Comparison of ENCODE assay signal across 17 cellular contexts in the genomic region with DNA sequence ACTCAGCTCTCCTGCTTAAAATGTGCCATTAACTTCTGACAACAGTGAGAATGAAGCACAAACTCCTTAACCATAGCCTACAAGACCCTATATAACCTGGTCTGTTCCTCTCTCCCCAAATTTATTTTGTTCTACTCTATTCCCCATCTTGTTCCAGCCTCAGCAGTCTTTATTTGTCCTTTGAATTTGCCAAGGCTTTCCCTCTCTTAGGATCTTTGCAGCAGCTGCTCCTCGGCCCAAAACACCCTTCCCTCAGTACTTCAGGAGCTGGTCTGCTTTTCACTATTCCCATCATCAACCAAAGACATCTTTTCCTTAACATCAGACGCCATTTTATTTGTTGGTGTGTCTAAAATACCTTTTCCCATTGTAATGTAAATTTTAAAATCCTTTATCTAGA. TPM values are rescaled to one million over a fixed set of nuclear protein-coding genes. Genes with fewer than 3 reads are reported as not detected.
DNase-seq lines count a peak whose midpoint lies in the region; ATAC-seq, FAIRE-seq and TF ChIP-seq lines count a peak whose summit lies in the region.
"Had no signal": no experiment of that assay in that cellular context is flagged by ENCODE, and none has a peak within 500 bp of the region (broad histone marks: within the 10 kb centered on the region; RNA-seq: fewer than 3 reads in every experiment).

No MANE protein-coding gene starts in this region.

- CTCF ChIA-PET in HepG2 (lab: Yijun Ruan, JAX; ENCODE audit: low intra/inter-chr PET ratio, low total read pairs), result no interaction called here

- H3K9me3 Mint-ChIP-seq in HFFc6 (no peaks in the 10 kb centered on the region), endodermal cell (no peaks in the 10 kb centered on the region)
- H3K9me3 Mint-ChIP-seq: activated CD4-positive, alpha-beta T cell treated with anti-CD3 and anti-CD28 coated beads, Interleukin-2, amount 10 ng/mL, durations not matched to agents 24 days and 14 days; activated T-helper 1 cell treated with anti-CD3 and anti-CD28 coated beads, Interleukin-12 subunit alpha, Interleukin-12 subunit beta, Interleukin-2, Interleukin-4 antibody, amounts not matched to agents 30 ng/mL and 10 ng/mL and 1 ng/mL, durations not matched to agents 14 hours and 24 hours and 36 hours; T-helper 2 cell treated with Interferon-gamma antibody and Interleukin-4, amounts not matched to agents 5 μg/mL and 100 μg/mL, for 36 hours had no signal

- H3K27ac ChIP-seq in endodermal cell (ENCODE audit: low read depth, low read length) (no peak overlapping the region), muscle layer of colon (ENCODE audit: low read depth, low read length) (peak overlapping the region; percentile 82), suprapubic skin (peak overlapping the region; percentile 89), HepG2 (ENCODE audit: extremely low read length, insufficient read depth, low read length) (no peak overlapping the region)

- peak overlapping the region; percentile 84 for H3K4me3 Mint-ChIP-seq in HFFc6
- H3K4me3 Mint-ChIP-seq in endodermal cell, result peak overlapping the region; percentile 11
- H3K4me3 Mint-ChIP-seq: activated CD4-positive, alpha-beta T cell treated with anti-CD3 and anti-CD28 coated beads, Interleukin-2, amount 10 ng/mL, durations not matched to agents 24 days and 14 days; activated T-helper 1 cell treated with anti-CD3 and anti-CD28 coated beads, Interleukin-12 subunit alpha, Interleukin-12 subunit beta, Interleukin-2, Interleukin-4 antibody, amounts not matched to agents 30 ng/mL and 10 ng/mL and 1 ng/mL, durations not matched to agents 14 hours and 24 hours and 36 hours; T-helper 2 cell treated with Interferon-gamma antibody and Interleukin-4, amounts not matched to agents 5 μg/mL and 100 μg/mL, for 36 hours had no signal

- H4K20me1 ChIP-seq in HepG2 (ENCODE audit: insufficient read depth, low read length), result no peaks in the 10 kb centered on the region

- TF ChIP-seq RAD21 in HepG2 (CRISPR knock-in tag; IDR thresholded peaks at IDR 0.05), result no peak

- H3K27me3 ChIP-seq in endodermal cell (ENCODE audit: control insufficient read depth, insufficient read depth, low read length, poor library complexity, severe bottlenecking), result no peaks in the 10 kb centered on the region
- H3K27me3 ChIP-seq in muscle layer of colon (ENCODE audit: control insufficient read depth in 1 of 2, insufficient read depth in 2 of 2, low read length in 2 of 2), result no peaks in the 10 kb centered on the region
- no peaks in the 10 kb centered on the region for H3K27me3 ChIP-seq in suprapubic skin
- no peaks in the 10 kb centered on the region for H3K27me3 ChIP-seq in HepG2 (ENCODE audit: control insufficient read depth in 1 of 2, insufficient read depth in 2 of 2, low read length in 2 of 2)

- H3K9me3 ChIP-seq in endodermal cell (ENCODE audit: control insufficient read depth, low read length) (no peaks in the 10 kb centered on the region), muscle layer of colon (ENCODE audit: low read length) (no peaks in the 10 kb centered on the region), suprapubic skin (no peaks in the 10 kb centered on the region), HepG2 (ENCODE audit: low read length) (no peaks in the 10 kb centered on the region)

- no TSS peak for BruUV-seq in HepG2 (replicated peaks; lab: Mats Ljungman, UMichigan)

- TF ChIP-seq POLR2A in suprapubic skin (IDR thresholded peaks at IDR 0.05) (no peak), HepG2 (IDR thresholded peaks at IDR 0.05; ENCODE audit: insufficient read depth in 1 of 2, low read depth in 2 of 2, low read length in 2 of 2) (no peak)

- H3K79me2 ChIP-seq in HepG2 (ENCODE audit: insufficient read depth, low read length), result no peaks in the 10 kb centered on the region

- H3K4me1 ChIP-seq in endodermal cell (ENCODE audit: control insufficient read depth, insufficient read depth, low read length), result peaks cover 14% of the 10 kb centered on the region
- H3K4me1 ChIP-seq in muscle layer of colon (ENCODE audit: insufficient read depth, low read length), result peaks cover 85% of the 10 kb centered on the region
- peaks cover 59% of the 10 kb centered on the region for H3K4me1 ChIP-seq in suprapubic skin
- no peaks in the 10 kb centered on the region for H3K4me1 ChIP-seq in HepG2 (ENCODE audit: insufficient read depth, low read length)

- H2AFZ ChIP-seq in HepG2 (ENCODE audit: low read length), result no peak overlapping the region

- intact Hi-C loops in HepG2 (cut with micrococcal nuclease; ENCODE audit: unreplicated experiment), result no loop called here

- H3K36me3 Mint-ChIP-seq in HFFc6 (ENCODE audit: low read depth) (peaks cover 7% of the 10 kb centered on the region), endodermal cell (ENCODE audit: low read depth) (no peaks in the 10 kb centered on the region)

- ATAC-seq in HepG2, result no peak
- no peak for ATAC-seq in GM18498 (IDR thresholded peaks at IDR 0.05; ENCODE audit: unreplicated experiment)
- ATAC-seq: stimulated activated naive CD8-positive, alpha-beta T cell treated with anti-CD3 and anti-CD28 coated beads, Interleukin-15, Interleukin-2, amounts not matched to agents 100 U/mL and 50 U/mL, for 24 hours had no signal

- peak overlapping the region; percentile 96 for H3K27ac Mint-ChIP-seq in HFFc6
- peak overlapping the region; percentile 22 for H3K27ac Mint-ChIP-seq in endodermal cell
- H3K27ac Mint-ChIP-seq: activated CD4-positive, alpha-beta T cell treated with anti-CD3 and anti-CD28 coated beads, Interleukin-2, amount 10 ng/mL, durations not matched to agents 24 days and 14 days; activated T-helper 1 cell treated with anti-CD3 and anti-CD28 coated beads, Interleukin-12 subunit alpha, Interleukin-12 subunit beta, Interleukin-2, Interleukin-4 antibody, amounts not matched to agents 30 ng/mL and 10 ng/mL and 1 ng/mL, durations not matched to agents 14 hours and 24 hours and 36 hours; T-helper 2 cell treated with Interferon-gamma antibody and Interleukin-4, amounts not matched to agents 5 μg/mL and 100 μg/mL, for 36 hours had no signal

- DNase-seq in HFFc6, result no peak
- DNase-seq in endodermal cell, result no peak
- no peak for DNase-seq in suprapubic skin (ENCODE audit: low spot score in 2 of 2)
- DNase-seq in HepG2 (ENCODE audit: low spot score), result no peak
- DNase-seq in occipital lobe (lab: John Stamatoyannopoulos, UW), result no peak
- DNase-seq in AG08395 (ENCODE audit: low spot score), result no peak
- DNase-seq: activated CD4-positive, alpha-beta T cell treated with anti-CD3 and anti-CD28 coated beads, Interleukin-2, amount 10 ng/mL, durations not matched to agents 24 days and 14 days; islet precursor cell; MM.1S; NCI-H2171; SHP77; stimulated activated naive CD8-positive, alpha-beta T cell treated with anti-CD3 and anti-CD28 coated beads, Interleukin-15, Interleukin-2, amounts not matched to agents 100 U/mL and 50 U/mL, for 24 hours had no signal

- TF ChIP-seq EP300 in suprapubic skin (IDR thresholded peaks at IDR 0.05) (no peak), HepG2 (IDR thresholded peaks at IDR 0.05; ENCODE audit: low read depth in 2 of 2, low read length in 2 of 2) (no peak), HepG2 (CRISPR knock-in tag; IDR thresholded peaks at IDR 0.05; ENCODE audit: borderline replicate concordance) (no peak)

- no peak for TF ChIP-seq CTCF in HFFc6 (IDR thresholded peaks at IDR 0.05)
- no peak for TF ChIP-seq CTCF in endodermal cell (conservative IDR thresholded peaks at IDR 0.05)
- TF ChIP-seq CTCF in suprapubic skin (IDR thresholded peaks at IDR 0.05), result no peak
- no peak for TF ChIP-seq CTCF in HepG2 (CRISPR knock-in tag; IDR thresholded peaks at IDR 0.05)

- H3K4me3 ChIP-seq in endodermal cell (ENCODE audit: low read length), result no peak overlapping the region
- H3K4me3 ChIP-seq in muscle layer of colon (ENCODE audit: low read depth in 1 of 2, low read length in 2 of 2), result no peak overlapping the region
- H3K4me3 ChIP-seq in suprapubic skin, result no peak overlapping the region
- no peak overlapping the region for H3K4me3 ChIP-seq in HepG2 (replicated peaks in 1 of 3; ENCODE audit: insufficient read depth in 1 of 3, low read depth in 2 of 3, low read length in 3 of 3)

- H3K9ac ChIP-seq in endodermal cell (ENCODE audit: extremely low read depth, low read length, poor library complexity, severe bottlenecking) (no peak overlapping the region), muscle layer of colon (ENCODE audit: low read length) (no peak overlapping the region), HepG2 (ENCODE audit: insufficient read depth, low read depth, low read length) (no peak overlapping the region)

- POLR2A ChIA-PET in HepG2 (lab: Yijun Ruan, JAX), result no interaction called here

- H3K4me2 ChIP-seq in HepG2 (ENCODE audit: low read depth, low read length), result no peak overlapping the region

- in situ Hi-C loops in HepG2 (cut with HindIII; ENCODE audit: extremely low pct_ligation_motif_present, low pct_unique_long_range_greater_than_20kb), result no loop called here

- H3K4me1 Mint-ChIP-seq in HFFc6 (ENCODE audit: low read depth) (peaks cover 60% of the 10 kb centered on the region), endodermal cell (peaks cover 38% of the 10 kb centered on the region)
- H3K4me1 Mint-ChIP-seq: activated CD4-positive, alpha-beta T cell treated with anti-CD3 and anti-CD28 coated beads, Interleukin-2, amount 10 ng/mL, durations not matched to agents 24 days and 14 days had no signal

- H3K36me3 ChIP-seq in endodermal cell (ENCODE audit: control insufficient read depth, insufficient read depth, low read length) (no peaks in the 10 kb centered on the region), muscle layer of colon (ENCODE audit: insufficient read depth, low read length) (no peaks in the 10 kb centered on the region), suprapubic skin (no peaks in the 10 kb centered on the region), HepG2 (replicated peaks in 1 of 2; ENCODE audit: control insufficient read depth in 1 of 2, insufficient read depth in 2 of 2, low read length in 2 of 2) (no peaks in the 10 kb centered on the region)

- WGBS in endodermal cell (ENCODE audit: insufficient coverage in 1 of 2, insufficient read length in 1 of 2), 2 experiments, result 64 to 92% methylated on average over 1 to 2 of the region's 2 CpGs
- 84% methylated on average over 2 of the region's 2 CpGs for WGBS in suprapubic skin
- WGBS in HepG2 (ENCODE audit: low lambda C conversion rate), result 5% methylated on average over 2 of the region's 2 CpGs

- no peaks in the 10 kb centered on the region for H3K27me3 Mint-ChIP-seq in HFFc6 (ENCODE audit: insufficient read depth)
- peaks cover 17% of the 10 kb centered on the region for H3K27me3 Mint-ChIP-seq in endodermal cell (ENCODE audit: insufficient read depth)

- no peak for FAIRE-seq in HepG2 (lab: Jason Lieb, UNC)
- FAIRE-seq: GM12892 had no signal

RNA-seq across cellular contexts. Expression of a gene that starts 10.2 kb away (rescaled TPM):
- 10 to 100 TPM; 14.0 to 21.7 (median 18.4) TPM for total RNA-seq in HFFc6 (2021; fragmentation: NEBNext Ultra II Directional; extraction: Animal tissue kit (Norgen Biotek cat#: 25700))
- 10 to 100 TPM in 1 of 2 donors, 1 to 10 TPM in 1; 8.5 to 10.4 TPM for total RNA-seq in endodermal cell
- 7.4 TPM for polyA plus RNA-seq in endodermal cell (2013, experiment 1 of 2)
- 7.5 TPM for polyA plus RNA-seq in endodermal cell (2013, experiment 2 of 2)
- 10 to 100 TPM in 3 of 4 donors, 1 to 10 TPM in 1; 6.7 to 14.5 (median 11.9) TPM for total RNA-seq in suprapubic skin
- total RNA-seq in HepG2 (2016; rRNA removed; fragmentation: Illumina TruSeq; extraction: Trizol), result 0.04 and 0.07 TPM in 2 replicates
- not detected in 2 replicates for total RNA-seq in HepG2 (2016; cell fraction: cytosol; rRNA removed; fragmentation: Illumina TruSeq; extraction: Trizol; ENCODE audit: low read depth)
- 0.02 and 0.04 TPM in 2 replicates for total RNA-seq in HepG2 (2016; cell fraction: insoluble cytoplasmic fraction; rRNA removed; fragmentation: Illumina TruSeq; extraction: Trizol)
- total RNA-seq in HepG2 (2016; cell fraction: membrane; rRNA removed; fragmentation: Illumina TruSeq; extraction: Trizol), result 0.06 TPM in 1 of 2 replicates, not detected in the other
- total RNA-seq in HepG2 (2016; cell fraction: nucleus; rRNA removed; fragmentation: Illumina TruSeq; extraction: Trizol), result 0.22 and 0.87 TPM in 2 replicates
- 0.01 TPM in 2 replicates for polyA plus RNA-seq in HepG2 (2011; rRNA removed)
- 0.01 and 0.03 TPM in 2 replicates for polyA plus RNA-seq in HepG2 (2011; cell fraction: cytosol; rRNA removed)
- 0.02 and 0.16 TPM in 2 replicates for polyA plus RNA-seq in HepG2 (2011; cell fraction: nucleus; rRNA removed)
- 0.07 TPM in 1 of 2 replicates, not detected in the other for polyA plus RNA-seq in HepG2 (2012)
- polyA plus RNA-seq in HepG2 (2016; cell fraction: cytosol; fragmentation: Illumina TruSeq; extraction: Trizol; ENCODE audit: low read depth), result not detected in 2 replicates
- polyA plus RNA-seq in HepG2 (2016; cell fraction: insoluble cytoplasmic fraction; fragmentation: Illumina TruSeq; extraction: Trizol; ENCODE audit: low read depth), result not detected in 2 replicates
- polyA plus RNA-seq in HepG2 (2016; cell fraction: membrane; fragmentation: Illumina TruSeq; extraction: Trizol; ENCODE audit: low read depth), result not detected in 2 replicates
- 0.12 TPM in 1 of 2 replicates, not detected in the other for polyA plus RNA-seq in HepG2 (2016; cell fraction: nucleus; fragmentation: Illumina TruSeq; extraction: Trizol; ENCODE audit: insufficient read depth, low read depth)
- 0.09 and 0.20 TPM in 2 replicates for polyA minus RNA-seq in HepG2 (2011; rRNA and poly(A)+ RNA removed; ENCODE audit: low replicate concordance)
- not detected in 2 replicates for polyA minus RNA-seq in HepG2 (2011; cell fraction: cytosol; rRNA and poly(A)+ RNA removed)
- polyA minus RNA-seq in HepG2 (2011; cell fraction: nucleus; rRNA and poly(A)+ RNA removed), result under 0.01 TPM in 1 of 2 replicates, not detected in the other
- 87.5 TPM for total RNA-seq in occipital lobe
- total RNA-seq: activated CD4-positive, alpha-beta T cell treated with anti-CD3 and anti-CD28 coated beads, Interleukin-2, amount 10 ng/mL, durations not matched to agents 24 days and 14 days; activated T-helper 1 cell treated with anti-CD3 and anti-CD28 coated beads, Interleukin-12 subunit alpha, Interleukin-12 subunit beta, Interleukin-2, Interleukin-4 antibody, amounts not matched to agents 30 ng/mL and 10 ng/mL and 1 ng/mL, durations not matched to agents 14 hours and 24 hours and 36 hours had no signal

Comparison
In these comparisons a context has a peak if more than half of its experiments do, and no peak if none do; other contexts are left out.
1. H3K27ac ChIP-seq: peak in muscle layer of colon (single experiment) and suprapubic skin (single experiment); none in endodermal cell (single experiment) and HepG2 (single experiment).